ENCODE assay signal across 22 cellular contexts in genomic region chrX:68988865-68989264, GRCh38.
"Had no signal": no experiment of that assay in that cellular context is flagged by ENCODE, and none has a peak within 500 bp of the region (broad histone marks: within the 10 kb centered on the region; RNA-seq: fewer than 3 reads in every experiment).

No MANE protein-coding gene starts in this region.

- ATAC-seq: psoas muscle; stimulated activated effector memory CD8-positive, alpha-beta T cell treated with anti-CD3 and anti-CD28 coated beads, Interleukin-12 subunit alpha, Interleukin-12 subunit beta, amount 100 ng/mL, for 72 hours; stimulated activated naive CD8-positive, alpha-beta T cell treated with anti-CD3 and anti-CD28 coated beads, Interleukin-15, Interleukin-2, amounts not matched to agents 100 U/mL and 50 U/mL, for 24 hours had no signal

- H3K36me3 ChIP-seq: heart left ventricle, right lobe of liver, suprapubic skin, tibial artery, upper lobe of right lung, vagina had no signal

- H3K36me3 Mint-ChIP-seq: naive B cell; stimulated activated effector memory CD8-positive, alpha-beta T cell treated with anti-CD3 and anti-CD28 coated beads, Interleukin-12 subunit alpha, Interleukin-12 subunit beta, amount 100 ng/mL, for 72 hours had no signal

- H3K27ac Mint-ChIP-seq: endodermal cell; naive B cell; nephron progenitor cell; stimulated activated effector memory CD8-positive, alpha-beta T cell treated with anti-CD3 and anti-CD28 coated beads, Interleukin-12 subunit alpha, Interleukin-12 subunit beta, amount 100 ng/mL, for 72 hours had no signal

- DNase-seq: effector CD4-positive, alpha-beta T cell; endodermal cell; erythroblast; heart left ventricle; hippocampal formation; kidney glomerular epithelial cell; naive B cell; nephron progenitor cell; psoas muscle; retina; right lobe of liver; stimulated activated CD4-positive, alpha-beta T cell treated with anti-CD3 and anti-CD28 coated beads, Interleukin-4, amount 100 ng/mL, for 1 hour; stimulated activated CD8-positive, alpha-beta memory T cell treated with anti-CD3 and anti-CD28 coated beads, Interleukin-4, amount 100 ng/mL, for 48 hours; stimulated activated naive CD8-positive, alpha-beta T cell treated with anti-CD3 and anti-CD28 coated beads, Interleukin-15, Interleukin-2, amounts not matched to agents 100 U/mL and 50 U/mL, for 24 hours; tibial artery; upper lobe of right lung had no signal

- H3K9me3 Mint-ChIP-seq: stimulated activated effector memory CD8-positive, alpha-beta T cell treated with anti-CD3 and anti-CD28 coated beads, Interleukin-12 subunit alpha, Interleukin-12 subunit beta, amount 100 ng/mL, for 72 hours had no signal

- H3K27ac ChIP-seq: psoas muscle, right lobe of liver, suprapubic skin, upper lobe of right lung, vagina had no signal

- H3K4me3 ChIP-seq: coronary artery, heart left ventricle, psoas muscle, right lobe of liver, suprapubic skin, tibial artery, upper lobe of right lung, vagina had no signal

- H3K27me3 ChIP-seq: right lobe of liver, suprapubic skin, tibial artery, upper lobe of right lung, vagina had no signal

- H3K9me3 ChIP-seq: heart left ventricle, psoas muscle, right lobe of liver, suprapubic skin, tibial artery, upper lobe of right lung, vagina had no signal

- H3K4me1 Mint-ChIP-seq: naive B cell; stimulated activated effector memory CD8-positive, alpha-beta T cell treated with anti-CD3 and anti-CD28 coated beads, Interleukin-12 subunit alpha, Interleukin-12 subunit beta, amount 100 ng/mL, for 72 hours had no signal

- H3K4me1 ChIP-seq: psoas muscle, right lobe of liver, upper lobe of right lung had no signal

- FAIRE-seq: frontal cortex, islet of Langerhans had no signal

- H3K4me3 Mint-ChIP-seq: endodermal cell; naive B cell; nephron progenitor cell; stimulated activated effector memory CD8-positive, alpha-beta T cell treated with anti-CD3 and anti-CD28 coated beads, Interleukin-12 subunit alpha, Interleukin-12 subunit beta, amount 100 ng/mL, for 72 hours had no signal
